ENCODE assay signal across 14 cellular contexts in the genomic region with DNA sequence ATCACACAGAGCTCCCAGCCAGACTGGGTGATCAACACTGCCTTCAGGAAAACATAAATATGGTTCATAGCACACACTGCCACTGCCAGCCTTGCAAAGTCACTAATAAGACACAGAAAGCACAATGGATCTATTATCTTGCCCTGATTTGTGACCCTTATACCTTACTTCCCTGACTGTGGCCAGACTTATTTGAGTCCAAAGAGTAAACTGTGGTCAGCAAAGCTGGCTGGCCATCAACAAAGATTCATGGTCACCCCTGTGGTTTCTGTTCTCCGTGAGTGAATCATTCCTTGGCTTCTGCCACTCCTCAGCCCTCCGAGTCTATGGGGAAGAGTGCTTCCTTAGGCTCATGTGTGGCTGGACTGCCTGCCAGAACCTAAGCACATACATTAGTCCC.
DNase-seq lines count a peak whose midpoint lies in the region; ATAC-seq and TF ChIP-seq lines count a peak whose summit lies in the region.
"Had no signal": no experiment of that assay in that cellular context is flagged by ENCODE, and none has a peak within 500 bp of the region (broad histone marks: within the 10 kb centered on the region; RNA-seq: fewer than 3 reads in every experiment).

No MANE protein-coding gene starts in this region.

- no peaks in the 10 kb centered on the region for H3K79me2 ChIP-seq in smooth muscle cell (ENCODE audit: low read depth)

- H3K27ac ChIP-seq in right cardiac atrium (ENCODE audit: low read length) (no peak overlapping the region), smooth muscle cell (ENCODE audit: low read depth) (no peak overlapping the region)
- H3K27ac ChIP-seq: prostate gland had no signal

- peak; percentile 64 to 76 for ATAC-seq in right cardiac atrium
- ATAC-seq in HG03442 (IDR thresholded peaks at IDR 0.05; ENCODE audit: unreplicated experiment) = no peak
- no peak for ATAC-seq in GM21528 (IDR thresholded peaks at IDR 0.05; ENCODE audit: low FRiP score, unreplicated experiment)
- no peak for ATAC-seq in GM21447 (IDR thresholded peaks at IDR 0.05; ENCODE audit: unreplicated experiment)
- no peak for ATAC-seq in GM18870 (IDR thresholded peaks at IDR 0.05; ENCODE audit: unreplicated experiment)
- ATAC-seq: activated naive CD4-positive, alpha-beta T cell treated with anti-CD3 and anti-CD28 coated beads, Interleukin-2, amount 50 U/mL, for 72 hours; stimulated activated naive CD8-positive, alpha-beta T cell treated with anti-CD3 and anti-CD28 coated beads, Interleukin-15, Interleukin-2, amounts not matched to agents 100 U/mL and 50 U/mL, for 24 hours had no signal

- H4K20me1 ChIP-seq in smooth muscle cell (ENCODE audit: low read depth) = no peaks in the 10 kb centered on the region

- H3K9me3 ChIP-seq in right cardiac atrium (ENCODE audit: control insufficient read depth, low read length) (no peaks in the 10 kb centered on the region), smooth muscle cell (replicated peaks; ENCODE audit: low read depth) (no peaks in the 10 kb centered on the region)
- H3K9me3 ChIP-seq: prostate gland had no signal

- no peak overlapping the region for H3K4me3 ChIP-seq in right cardiac atrium (ENCODE audit: low read length)
- no peak overlapping the region for H3K4me3 ChIP-seq in smooth muscle cell
- H3K4me3 ChIP-seq: prostate gland had no signal

- intact Hi-C loops in right cardiac atrium (cut with DNase I) = loop anchor here in 2 of 4 donors (10.0 kb wide), 2 partner anchors 165 to 435 kb away; a partner anchor contains a TSS

- H3K36me3 ChIP-seq in smooth muscle cell (ENCODE audit: low read depth) = no peaks in the 10 kb centered on the region
- H3K36me3 ChIP-seq: prostate gland had no signal

- H3K9ac ChIP-seq in smooth muscle cell (ENCODE audit: low read depth) = no peak overlapping the region

- no peaks in the 10 kb centered on the region for H3K27me3 ChIP-seq in right cardiac atrium (ENCODE audit: control insufficient read depth, insufficient read depth)
- no peaks in the 10 kb centered on the region for H3K27me3 ChIP-seq in smooth muscle cell (ENCODE audit: low read depth)

- no peak overlapping the region for H2AFZ ChIP-seq in smooth muscle cell (ENCODE audit: low read depth)

- peak overlapping the region; percentile 37 for H3K4me2 ChIP-seq in smooth muscle cell

- peaks cover 7% of the 10 kb centered on the region for H3K4me1 ChIP-seq in right cardiac atrium (ENCODE audit: control insufficient read depth, insufficient read depth, low read length)
- H3K4me1 ChIP-seq in smooth muscle cell (ENCODE audit: low read depth) = no peaks in the 10 kb centered on the region
- H3K4me1 ChIP-seq: prostate gland had no signal

- DNase-seq in HK-2 (ENCODE audit: unreplicated experiment) (peak; percentile 59), amniotic stem cell (lab: John Stamatoyannopoulos, UW) (peak; percentile 48), right cardiac atrium (peak; percentile 38 to 46 (median 45)), smooth muscle cell (lab: John Stamatoyannopoulos, UW; ENCODE audit: unreplicated experiment) (no peak)
- DNase-seq: activated B cell treated with CpG ODN at 0.5 μM for 24 hours; glutamatergic neuron; NCI-H526 treated with DMSO at 0.1 percent for 48 hours; stimulated activated naive CD8-positive, alpha-beta T cell treated with anti-CD3 and anti-CD28 coated beads, Interleukin-15, Interleukin-2, amounts not matched to agents 100 U/mL and 50 U/mL, for 24 hours had no signal

- no peak for TF ChIP-seq CTCF in smooth muscle cell (IDR thresholded peaks at IDR 0.05; ENCODE audit: borderline replicate concordance, insufficient read depth, poor library complexity, severe bottlenecking)

- H3F3A ChIP-seq in smooth muscle cell (ENCODE audit: low read depth) = no peaks in the 10 kb centered on the region

- WGBS in right cardiac atrium = 36% methylated on average over 2 of the region's 2 CpGs
- 2% methylated on average over 2 of the region's 2 CpGs for WGBS in smooth muscle cell (ENCODE audit: low lambda C conversion rate)

Comparison
In these comparisons a context has a peak if more than half of its experiments do, and no peak if none do; other contexts are left out.
1. ATAC-seq: peak in right cardiac atrium (2 of 2); none in HG03442 (single experiment), GM21528 (single experiment), GM21447 (single experiment) and GM18870 (single experiment).